Comparison of ENCODE assay signal across 1 cellular context in genomic region chr6:52557389-52558265, GRCh38.
A peak's percentile ranks its signal among the peaks of the same experiment; 100 is the strongest.
TF ChIP-seq lines count a peak whose summit lies in the region.

No MANE protein-coding gene starts in this region.

TF ChIP-seq in IMR-90, 13 proteins besides CTCF, POLR2A, EP300 and RAD21 (continued from another document):
- TF ChIP-seq MAFK (IDR thresholded peaks at IDR 0.05; ENCODE audit: low read depth, low read length), result 0 out of 2 replicates have a peak, but pooled peaks have one; percentile 19
